Comparison of ENCODE assay signal across 1 cellular context in genomic region chr15:74763416-74763815, GRCh38.
TF ChIP-seq lines count a peak whose summit lies in the region.

No MANE protein-coding gene starts in this region.

TF ChIP-seq in IMR-90, 13 proteins besides CTCF, POLR2A, EP300 and RAD21:
- TF ChIP-seq CEBPB (IDR thresholded peaks at IDR 0.05; ENCODE audit: low read depth, low read length) = no peak
- no peak for TF ChIP-seq RFX5 (IDR thresholded peaks at IDR 0.05; ENCODE audit: low read depth, low read length)
TF ChIP-seq in IMR-90: peak in this region for 0.
